ENCODE assay signal across 9 cellular contexts in genomic region chr10:109894516-109894915, GRCh38. TPM values are rescaled to one million over a fixed set of nuclear protein-coding genes. Genes with fewer than 3 reads are reported as not detected.
A peak's percentile ranks its signal among the peaks of the same experiment; 100 is the strongest.
DNase-seq lines count a peak whose midpoint lies in the region; ATAC-seq and TF ChIP-seq lines count a peak whose summit lies in the region.
"Had no signal": no experiment of that assay in that cellular context is flagged by ENCODE, and none has a peak within 500 bp of the region (broad histone marks: within the 10 kb centered on the region; RNA-seq: fewer than 3 reads in every experiment).

No MANE protein-coding gene starts in this region.

- DNase-seq in Peyer's patch (peak in 1 of 3 donors; percentile 64), fibroblast of the aortic adventitia (ENCODE audit: low read depth) (peak; percentile 98), pulmonary artery endothelial cell (ENCODE audit: low read depth, low spot score) (peak; percentile 73), progenitor cell of endocrine pancreas (ENCODE audit: low spot score, unreplicated experiment) (no peak), SHP77 treated with DMSO at 0.1 percent for 48 hours (lab: John Stamatoyannopoulos, UW) (no peak), natural killer cell (no peak)
- DNase-seq: naive B cell had no signal

- intact Hi-C loops in natural killer cell (cut with micrococcal nuclease), result no loop called here

- H3K27ac Mint-ChIP-seq in progenitor cell of endocrine pancreas (no peak overlapping the region), natural killer cell (no peak overlapping the region)

- H3K4me1 Mint-ChIP-seq in progenitor cell of endocrine pancreas (ENCODE audit: low read depth), result no peaks in the 10 kb centered on the region
- peaks cover 58 to 69% of the 10 kb centered on the region in 2 donors for H3K4me1 Mint-ChIP-seq in natural killer cell

- H3K36me3 ChIP-seq in Peyer's patch, result peaks cover 0 to 19% (median 0%) of the 10 kb centered on the region in 3 donors

- peaks cover 16% of the 10 kb centered on the region for H3K36me3 Mint-ChIP-seq in progenitor cell of endocrine pancreas (ENCODE audit: insufficient read depth)
- no peaks in the 10 kb centered on the region for H3K36me3 Mint-ChIP-seq in natural killer cell

- TF ChIP-seq CTCF in Peyer's patch (IDR thresholded peaks at IDR 0.05), result no peak
- TF ChIP-seq CTCF in fibroblast of the aortic adventitia (IDR thresholded peaks at IDR 0.05; ENCODE audit: insufficient read depth, low read length), result no peak
- no peak for TF ChIP-seq CTCF in progenitor cell of endocrine pancreas (IDR thresholded peaks at IDR 0.05; ENCODE audit: unreplicated experiment)
- no peak for TF ChIP-seq CTCF in natural killer cell (IDR thresholded peaks at IDR 0.05)

- H3K4me3 Mint-ChIP-seq in progenitor cell of endocrine pancreas (ENCODE audit: low read depth) (no peak overlapping the region), natural killer cell (no peak overlapping the region)
- H3K4me3 Mint-ChIP-seq: naive B cell had no signal

- peaks cover 0 to 67% (median 2%) of the 10 kb centered on the region in 4 donors for H3K4me1 ChIP-seq in Peyer's patch

- H3K9me3 ChIP-seq in Peyer's patch, result no peaks in the 10 kb centered on the region

- H3K27ac ChIP-seq in Peyer's patch, result peak overlapping the region in 3 of 4 donors; percentile 22 to 60 (median 40)

- no peaks in the 10 kb centered on the region for H3K27me3 ChIP-seq in Peyer's patch

- peaks cover 3% of the 10 kb centered on the region for H3K9me3 Mint-ChIP-seq in progenitor cell of endocrine pancreas (ENCODE audit: low read depth)
- no peaks in the 10 kb centered on the region for H3K9me3 Mint-ChIP-seq in natural killer cell
- H3K9me3 Mint-ChIP-seq: naive B cell had no signal

- no peaks in the 10 kb centered on the region for H3K27me3 Mint-ChIP-seq in progenitor cell of endocrine pancreas
- no peaks in the 10 kb centered on the region for H3K27me3 Mint-ChIP-seq in natural killer cell (ENCODE audit: low read depth in 2 of 2)
- H3K27me3 Mint-ChIP-seq: naive B cell had no signal

- no peak overlapping the region for H3K4me3 ChIP-seq in Peyer's patch
- H3K4me3 ChIP-seq in fibroblast of the aortic adventitia (ENCODE audit: low read depth, low read length), result no peak overlapping the region

- ATAC-seq in GM21423 (IDR thresholded peaks at IDR 0.05; ENCODE audit: unreplicated experiment), result peak; percentile 44
- no peak for ATAC-seq in GM18873 (IDR thresholded peaks at IDR 0.05; ENCODE audit: low FRiP score, unreplicated experiment)
- no peak for ATAC-seq in natural killer cell

- no peak for TF ChIP-seq POLR2A in Peyer's patch (IDR thresholded peaks at IDR 0.05)

RNA-seq across cellular contexts. Expression of gene XPNPEP1, which starts 28.8 kb away (rescaled TPM):
- total RNA-seq in Peyer's patch (100 to 1,000 TPM; 148 to 295 (median 263) TPM), fibroblast of the aortic adventitia (ENCODE audit: low replicate concordance) (103 and 253 TPM in 2 replicates), pulmonary artery endothelial cell (196 and 222 TPM in 2 replicates), progenitor cell of endocrine pancreas (40.0 and 66.8 TPM in 2 replicates), natural killer cell (100 to 1,000 TPM; 102 to 118 (median 106) TPM)

Comparison
In these comparisons a context has a peak if more than half of its experiments do, and no peak if none do; other contexts are left out.
1. DNase-seq: peak in fibroblast of the aortic adventitia (single experiment) and pulmonary artery endothelial cell (single experiment); none in progenitor cell of endocrine pancreas (single experiment), SHP77 treated with DMSO at 0.1 percent for 48 hours (single experiment) and natural killer cell (single experiment).